In the genomic region with DNA sequence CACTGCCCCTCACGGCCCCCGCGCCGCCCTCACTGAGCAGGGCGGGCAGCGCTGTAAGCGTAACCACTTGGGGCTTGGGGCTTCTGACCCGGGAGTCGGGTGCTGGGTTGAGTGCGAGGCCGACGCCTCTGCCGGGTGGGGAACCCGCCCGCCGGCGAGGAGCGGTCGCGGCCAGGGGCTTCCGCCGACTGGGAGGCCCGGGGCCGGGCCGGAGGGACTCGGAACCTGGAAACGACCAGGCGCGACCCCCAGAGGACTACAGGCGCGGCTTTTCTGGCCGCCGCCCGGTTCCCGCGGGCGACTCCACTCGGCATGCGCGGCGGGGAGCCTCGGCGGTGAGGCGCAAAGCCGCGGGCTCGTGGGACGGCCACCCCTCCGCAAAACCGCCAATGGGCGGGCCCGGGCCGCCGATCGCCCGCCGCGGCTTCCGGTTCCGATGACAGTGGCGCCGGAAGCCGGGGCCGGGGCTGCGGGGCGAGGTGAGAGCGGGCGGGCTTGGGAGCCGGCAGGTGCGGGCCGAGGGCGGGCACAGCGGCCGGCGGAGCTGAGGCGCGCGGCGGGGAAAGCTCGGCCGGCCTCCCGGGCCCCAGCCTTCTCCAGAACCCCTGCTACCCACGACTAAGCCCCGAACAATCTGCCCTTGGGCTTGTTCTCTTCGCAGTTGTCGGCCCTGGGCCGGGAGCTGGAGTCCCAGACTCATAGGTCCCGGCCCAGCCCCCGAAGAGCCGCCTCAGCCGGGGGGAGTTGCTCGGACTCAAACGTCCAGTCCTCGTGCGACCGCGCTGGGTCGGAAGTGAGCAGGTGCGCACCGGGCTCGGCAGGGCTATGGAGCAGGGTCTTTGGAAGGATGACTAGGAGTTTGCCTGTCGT, we compare ENCODE assay signal across 8 cellular contexts. TPM values are rescaled to one million over a fixed set of nuclear protein-coding genes. Genes with fewer than 3 reads are reported as not detected.
DNase-seq lines count a peak whose midpoint lies in the region; ATAC-seq, FAIRE-seq and TF ChIP-seq lines count a peak whose summit lies in the region.

A gene with protein sequence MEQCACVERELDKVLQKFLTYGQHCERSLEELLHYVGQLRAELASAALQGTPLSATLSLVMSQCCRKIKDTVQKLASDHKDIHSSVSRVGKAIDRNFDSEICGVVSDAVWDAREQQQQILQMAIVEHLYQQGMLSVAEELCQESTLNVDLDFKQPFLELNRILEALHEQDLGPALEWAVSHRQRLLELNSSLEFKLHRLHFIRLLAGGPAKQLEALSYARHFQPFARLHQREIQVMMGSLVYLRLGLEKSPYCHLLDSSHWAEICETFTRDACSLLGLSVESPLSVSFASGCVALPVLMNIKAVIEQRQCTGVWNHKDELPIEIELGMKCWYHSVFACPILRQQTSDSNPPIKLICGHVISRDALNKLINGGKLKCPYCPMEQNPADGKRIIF (plus strand): TSS at position 439 of the 870 bp plus-strand sequence. CDS start 7,106 bp downstream, outside the sequence.

- H3K4me3 ChIP-seq in psoas muscle, result peak within 1 kb of the TSS; percentile 94

- H3K36me3 ChIP-seq in psoas muscle (ENCODE audit: insufficient read depth in 1 of 2, low read depth in 1 of 2), result peaks cover 0 to 25% of the 10 kb centered on the region in 2 donors

- intact Hi-C loops in T-helper 2 cell treated with Interferon-gamma antibody and Interleukin-4, amounts not matched to agents 100 ng/mL and 5 ng/mL, for 36 hours (cut with micrococcal nuclease), result loop anchor here (1.0 to 5.0 kb wide), 4 partner anchors 10 to 71 kb away; partner anchors contain the start of genes HNRNPAB, N4BP3 and NHP2
- intact Hi-C loops in left ventricle myocardium superior (cut with micrococcal nuclease) (no loop called here), psoas muscle (cut with DNase I) (no loop called here)

- H3K27me3 ChIP-seq in psoas muscle (ENCODE audit: insufficient read depth in 3 of 3, low read length in 2 of 3), result no peaks in the 10 kb centered on the region

- H3K4me1 ChIP-seq in psoas muscle, result peaks cover 6% of the 10 kb centered on the region

- ATAC-seq in HG02759 (IDR thresholded peaks at IDR 0.05; ENCODE audit: unreplicated experiment) (peak; percentile 88), left ventricle myocardium superior (peak; percentile 97), psoas muscle (peak; percentile 96 to 98 (median 98))

- peak; percentile 29 for DNase-seq in NCI-H1417 treated with DMSO at 0.1 percent for 48 hours (lab: John Stamatoyannopoulos, UW)
- peak; percentile 93 for DNase-seq in left ventricle myocardium superior
- peak; percentile 90 to 94 for DNase-seq in psoas muscle
- DNase-seq in urothelium cell line (ENCODE audit: low spot score), result peak; percentile 92

- TF ChIP-seq POLR2A in GM15510 (IDR thresholded peaks at IDR 0.05; ENCODE audit: borderline replicate concordance, extremely low read depth, insufficient read length), result peak; percentile 93

- TF ChIP-seq CTCF in psoas muscle (IDR thresholded peaks at IDR 0.05), result no peak

- WGBS in psoas muscle, 3 donors, result 0% methylated on average over 77 to 102 of the region's 102 CpGs

- H3K27ac ChIP-seq in angular gyrus (ENCODE audit: low read depth, low read length) (peak within 1 kb of the TSS; percentile 86), psoas muscle (peak within 1 kb of the TSS; percentile 86)

- FAIRE-seq in urothelium cell line (lab: Jason Lieb, UNC), result no peak

- no peaks in the 10 kb centered on the region for H3K9me3 ChIP-seq in psoas muscle

RNA-seq across cellular contexts. Expression of the gene that starts here (rescaled TPM):
- 28.2 and 32.2 TPM in 2 replicates for total RNA-seq in T-helper 2 cell treated with Interferon-gamma antibody and Interleukin-4, amounts not matched to agents 100 ng/mL and 5 ng/mL, for 36 hours
- total RNA-seq in left ventricle myocardium superior (41.6 TPM), psoas muscle (10 to 100 TPM; 48.0 to 54.9 (median 50.8) TPM)
- 10 to 100 TPM; 43.5 to 80.2 (median 55.9) TPM for polyA plus RNA-seq in psoas muscle

Comparison
In these comparisons a context has a peak if more than half of its experiments do, and no peak if none do; other contexts are left out.
1. Peak in every context shown above with its lines: DNase-seq, ATAC-seq, H3K4me3 ChIP-seq and H3K27ac ChIP-seq.
2. DNase-seq: peak in every context shown above with its lines; median percentile 93 in left ventricle myocardium superior; 92 in psoas muscle; 92 in urothelium cell line; 29 in NCI-H1417 treated with DMSO at 0.1 percent for 48 hours.